ENCODE assay signal across 18 cellular contexts in the genomic region with DNA sequence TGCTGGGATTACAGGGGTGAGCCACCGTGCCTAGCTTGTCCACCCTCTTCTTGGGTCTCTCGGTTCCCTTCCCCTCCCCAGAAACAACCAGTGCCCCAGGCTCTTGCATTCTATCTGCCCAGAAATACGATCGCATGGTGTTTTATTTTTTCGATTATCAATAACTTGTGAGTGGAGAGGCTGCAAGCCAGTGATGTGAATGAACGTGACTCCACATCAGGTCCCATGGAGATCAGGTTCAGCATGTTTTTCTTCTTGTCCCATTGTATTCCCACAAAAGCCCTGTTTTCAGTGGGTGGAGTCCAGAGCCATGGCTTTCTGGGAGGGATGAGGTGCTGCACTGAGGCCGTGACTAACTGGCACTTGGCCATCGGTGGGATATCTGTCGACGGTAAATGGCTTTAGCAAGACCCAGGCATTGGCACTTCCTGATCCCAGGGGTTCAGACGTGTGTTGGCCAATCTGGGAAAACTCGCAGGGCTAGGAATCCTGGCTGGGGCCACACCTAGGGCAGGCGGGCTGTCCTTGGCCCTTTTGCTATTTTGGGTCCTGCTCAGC. TPM values are rescaled to one million over a fixed set of nuclear protein-coding genes. Genes with fewer than 3 reads are reported as not detected.
A peak's percentile ranks its signal among the peaks of the same experiment; 100 is the strongest.
DNase-seq lines count a peak whose midpoint lies in the region; ATAC-seq, FAIRE-seq and TF ChIP-seq lines count a peak whose summit lies in the region.
"Had no signal": no experiment of that assay in that cellular context is flagged by ENCODE, and none has a peak within 500 bp of the region (broad histone marks: within the 10 kb centered on the region; RNA-seq: fewer than 3 reads in every experiment).

No MANE protein-coding gene starts in this region.

- DNase-seq in NCI-H748 (lab: John Stamatoyannopoulos, UW; ENCODE audit: unreplicated experiment) (peak; percentile 64), NCI-H748 treated with DMSO at 0.1 percent for 48 hours (lab: John Stamatoyannopoulos, UW) (no peak), right lobe of liver (no peak), T-helper 9 cell (no peak), cortex of kidney (lab: John Stamatoyannopoulos, UW) (no peak), NCI-H446 treated with DMSO at 0.1 percent for 48 hours (lab: John Stamatoyannopoulos, UW) (no peak), RCC 7860 (ENCODE audit: low spot score) (no peak)
- DNase-seq: DMS 273 treated with DMSO at 0.1 percent for 48 hours, H9, NCI-H1105 treated with DMSO at 0.1 percent for 48 hours, NCI-H187, NCI-H2171 treated with DMSO at 0.1 percent for 48 hours had no signal

- intact Hi-C loops in right lobe of liver (cut with DNase I), result no loop called here

- no peak for TF ChIP-seq CTCF in right lobe of liver (IDR thresholded peaks at IDR 0.05)

- 48 to 49% methylated on average over 13 of the region's 13 CpGs for WGBS in esophagus, 2 donors
- 45% methylated on average over 11 of the region's 13 CpGs for WGBS in right lobe of liver (ENCODE audit: insufficient coverage, low coverage, low lambda C conversion rate, missing lambda C conversion rate)

- no peak overlapping the region for H3K4me3 ChIP-seq in esophagus (ENCODE audit: low read depth in 1 of 2, low read length in 2 of 2)
- no peak overlapping the region for H3K4me3 ChIP-seq in right lobe of liver
- H3K4me3 ChIP-seq: BLaER1 treated with 17β-estradiol and CSF1 and Interleukin-3, amounts not matched to agents 10 nM and 100 nM; SK-N-MC had no signal

- H3K36me3 ChIP-seq in esophagus (ENCODE audit: control insufficient read depth in 2 of 2, insufficient read depth in 2 of 2, low read length in 1 of 2), result no peaks in the 10 kb centered on the region
- peaks cover 0 to 20% (median 9%) of the 10 kb centered on the region in 4 donors for H3K36me3 ChIP-seq in right lobe of liver
- H3K36me3 ChIP-seq: BLaER1 treated with 17β-estradiol and CSF1 and Interleukin-3, amounts not matched to agents 10 nM and 100 nM had no signal

- H3K27me3 ChIP-seq in esophagus (ENCODE audit: control insufficient read depth in 1 of 2, insufficient read depth in 2 of 2, low read length in 2 of 2), result no peaks in the 10 kb centered on the region
- no peaks in the 10 kb centered on the region for H3K27me3 ChIP-seq in right lobe of liver
- H3K27me3 ChIP-seq: BLaER1 treated with 17β-estradiol and CSF1 and Interleukin-3, amounts not matched to agents 10 nM and 100 nM had no signal

- H3K9me3 ChIP-seq in esophagus (ENCODE audit: control insufficient read depth in 2 of 2, insufficient read depth in 1 of 2, low read depth in 1 of 2, low read length in 1 of 2) (no peaks in the 10 kb centered on the region), right lobe of liver (no peaks in the 10 kb centered on the region)
- H3K9me3 ChIP-seq: BLaER1 treated with 17β-estradiol and CSF1 and Interleukin-3, amounts not matched to agents 10 nM and 100 nM had no signal

- no peak for FAIRE-seq in RCC 7860 (lab: Jason Lieb, UNC)

- no peak for TF ChIP-seq POLR2A in right lobe of liver (IDR thresholded peaks at IDR 0.05)

- ATAC-seq in right lobe of liver, result peak; percentile 13 to 49 (median 33)

- peaks cover 0 to 4% of the 10 kb centered on the region in 2 donors for H3K4me1 ChIP-seq in esophagus (ENCODE audit: control insufficient read depth in 2 of 2, insufficient read depth in 2 of 2, low read length in 1 of 2)
- H3K4me1 ChIP-seq in right lobe of liver, result peaks cover 0 to 42% (median 3%) of the 10 kb centered on the region in 4 donors

- H3K27ac ChIP-seq in esophagus (ENCODE audit: low read depth in 2 of 2, low read length in 1 of 2) (peak overlapping the region; percentile 9 to 92), right lobe of liver (no peak overlapping the region)
- H3K27ac ChIP-seq: BLaER1 treated with 17β-estradiol and CSF1 and Interleukin-3, amounts not matched to agents 10 nM and 100 nM; SK-N-MC had no signal

RNA-seq across cellular contexts. Expression of a gene that starts 12.7 kb away (rescaled TPM):
- under 1 TPM; 0.06 TPM for polyA plus RNA-seq in esophagus
- 10 to 100 TPM in 5 of 6 experiments, 1 to 10 TPM in 1; 9.8 to 20.5 (median 19.0) TPM for total RNA-seq in right lobe of liver
- total RNA-seq: A172, H9, HT1080, NCI-H460 had no signal

RNA-seq across cellular contexts. Expression of a gene that starts 50.7 kb away (rescaled TPM):
- 1 to 10 TPM; 5.4 to 9.2 TPM for polyA plus RNA-seq in esophagus
- total RNA-seq in right lobe of liver, result 10 to 100 TPM in 2 of 6 experiments, 1 to 10 TPM in 4; 6.7 to 12.2 (median 8.8) TPM

Comparison
In these comparisons a context has a peak if more than half of its experiments do, and no peak if none do; other contexts are left out.
1. H3K27ac ChIP-seq: peak in esophagus (2 of 2); none in right lobe of liver (0 of 3).